ENCODE assay signal across 1 cellular context in the genomic region with DNA sequence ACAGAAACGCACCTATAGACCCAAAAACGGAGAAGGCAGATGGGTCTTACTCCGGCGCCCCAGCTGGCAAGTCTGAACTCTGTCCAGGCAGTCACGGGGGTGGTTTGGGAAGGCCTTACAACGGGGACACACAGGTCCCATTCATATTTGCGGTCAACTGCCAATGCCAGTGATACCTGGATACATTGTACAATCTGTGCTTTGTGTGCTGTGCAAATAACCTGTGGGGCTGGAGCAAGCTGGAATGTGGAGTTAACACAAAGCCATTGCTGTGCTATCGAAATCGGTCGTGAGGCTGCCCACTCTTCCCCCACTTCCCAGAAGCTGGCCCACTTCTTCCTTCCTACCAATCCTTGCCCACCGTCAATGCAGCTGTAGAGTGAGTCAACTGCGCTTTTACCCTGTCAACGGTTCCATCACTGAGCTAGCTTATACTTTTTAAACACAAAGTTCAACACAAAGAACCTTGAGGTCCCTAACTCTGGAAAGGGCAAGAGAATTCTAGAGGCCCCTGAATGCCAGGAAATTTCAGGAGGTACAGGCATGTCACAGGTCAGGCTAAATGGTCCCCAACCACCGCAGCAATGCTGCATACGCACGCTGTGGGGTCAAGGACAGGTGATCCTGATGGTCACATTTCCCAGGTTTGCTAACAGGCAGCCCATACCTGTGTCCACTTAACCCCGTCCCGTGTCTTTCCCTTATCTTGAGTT.
A peak's percentile ranks its signal among the peaks of the same experiment; 100 is the strongest.
TF ChIP-seq lines count a peak whose summit lies in the region.

No MANE protein-coding gene starts in this region.

TF ChIP-seq in HepG2, 621 proteins besides CTCF, POLR2A, EP300 and RAD21 (continued from another document and continues in another):
- TF ChIP-seq, protein P1, sequence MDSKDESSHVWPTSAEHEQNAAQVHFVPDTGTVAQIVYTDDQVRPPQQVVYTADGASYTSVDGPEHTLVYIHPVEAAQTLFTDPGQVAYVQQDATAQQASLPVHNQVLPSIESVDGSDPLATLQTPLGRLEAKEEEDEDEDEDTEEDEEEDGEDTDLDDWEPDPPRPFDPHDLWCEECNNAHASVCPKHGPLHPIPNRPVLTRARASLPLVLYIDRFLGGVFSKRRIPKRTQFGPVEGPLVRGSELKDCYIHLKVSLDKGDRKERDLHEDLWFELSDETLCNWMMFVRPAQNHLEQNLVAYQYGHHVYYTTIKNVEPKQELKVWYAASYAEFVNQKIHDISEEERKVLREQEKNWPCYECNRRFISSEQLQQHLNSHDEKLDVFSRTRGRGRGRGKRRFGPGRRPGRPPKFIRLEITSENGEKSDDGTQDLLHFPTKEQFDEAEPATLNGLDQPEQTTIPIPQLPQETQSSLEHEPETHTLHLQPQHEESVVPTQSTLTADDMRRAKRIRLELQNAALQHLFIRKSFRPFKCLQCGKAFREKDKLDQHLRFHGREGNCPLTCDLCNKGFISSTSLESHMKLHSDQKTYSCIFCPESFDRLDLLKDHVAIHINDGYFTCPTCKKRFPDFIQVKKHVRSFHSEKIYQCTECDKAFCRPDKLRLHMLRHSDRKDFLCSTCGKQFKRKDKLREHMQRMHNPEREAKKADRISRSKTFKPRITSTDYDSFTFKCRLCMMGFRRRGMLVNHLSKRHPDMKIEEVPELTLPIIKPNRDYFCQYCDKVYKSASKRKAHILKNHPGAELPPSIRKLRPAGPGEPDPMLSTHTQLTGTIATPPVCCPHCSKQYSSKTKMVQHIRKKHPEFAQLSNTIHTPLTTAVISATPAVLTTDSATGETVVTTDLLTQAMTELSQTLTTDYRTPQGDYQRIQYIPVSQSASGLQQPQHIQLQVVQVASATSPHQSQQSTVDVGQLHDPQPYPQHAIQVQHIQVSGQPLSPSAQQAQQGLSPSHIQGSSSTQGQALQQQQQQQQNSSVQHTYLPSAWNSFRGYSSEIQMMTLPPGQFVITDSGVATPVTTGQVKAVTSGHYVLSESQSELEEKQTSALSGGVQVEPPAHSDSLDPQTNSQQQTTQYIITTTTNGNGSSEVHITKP (CRISPR knock-in tag; IDR thresholded peaks at IDR 0.05; ENCODE audit: low read depth) = no peak
- TF ChIP-seq, protein P2, sequence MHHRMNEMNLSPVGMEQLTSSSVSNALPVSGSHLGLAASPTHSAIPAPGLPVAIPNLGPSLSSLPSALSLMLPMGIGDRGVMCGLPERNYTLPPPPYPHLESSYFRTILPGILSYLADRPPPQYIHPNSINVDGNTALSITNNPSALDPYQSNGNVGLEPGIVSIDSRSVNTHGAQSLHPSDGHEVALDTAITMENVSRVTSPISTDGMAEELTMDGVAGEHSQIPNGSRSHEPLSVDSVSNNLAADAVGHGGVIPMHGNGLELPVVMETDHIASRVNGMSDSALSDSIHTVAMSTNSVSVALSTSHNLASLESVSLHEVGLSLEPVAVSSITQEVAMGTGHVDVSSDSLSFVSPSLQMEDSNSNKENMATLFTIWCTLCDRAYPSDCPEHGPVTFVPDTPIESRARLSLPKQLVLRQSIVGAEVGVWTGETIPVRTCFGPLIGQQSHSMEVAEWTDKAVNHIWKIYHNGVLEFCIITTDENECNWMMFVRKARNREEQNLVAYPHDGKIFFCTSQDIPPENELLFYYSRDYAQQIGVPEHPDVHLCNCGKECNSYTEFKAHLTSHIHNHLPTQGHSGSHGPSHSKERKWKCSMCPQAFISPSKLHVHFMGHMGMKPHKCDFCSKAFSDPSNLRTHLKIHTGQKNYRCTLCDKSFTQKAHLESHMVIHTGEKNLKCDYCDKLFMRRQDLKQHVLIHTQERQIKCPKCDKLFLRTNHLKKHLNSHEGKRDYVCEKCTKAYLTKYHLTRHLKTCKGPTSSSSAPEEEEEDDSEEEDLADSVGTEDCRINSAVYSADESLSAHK (CRISPR knock-in tag; IDR thresholded peaks at IDR 0.05; ENCODE audit: borderline replicate concordance) = no peak
- TF ChIP-seq TBX3 (IDR thresholded peaks at IDR 0.05; ENCODE audit: borderline replicate concordance) (peak; percentile 81), MIER3 (CRISPR knock-in tag; IDR thresholded peaks at IDR 0.05; ENCODE audit: borderline replicate concordance) (peak; percentile 47; the same call in 1 of the 2 replicates), ZNF138 (CRISPR knock-in tag; IDR thresholded peaks at IDR 0.05; ENCODE audit: low read depth) (0 out of 2 replicates have a peak, but pooled peaks have one; percentile 68), BRD4 (CRISPR knock-in tag; IDR thresholded peaks at IDR 0.05) (peak; percentile 79), TOPORS (CRISPR knock-in tag; IDR thresholded peaks at IDR 0.05) (no peak), SRSF4 (IDR thresholded peaks at IDR 0.05; ENCODE audit: low read depth, low read length, poor library complexity, severe bottlenecking) (no peak), ZNF44 (CRISPR knock-in tag; IDR thresholded peaks at IDR 0.05) (0 out of 2 replicates have a peak, but pooled peaks have one; percentile 71), PRPF4 (IDR thresholded peaks at IDR 0.05; ENCODE audit: low read depth, low read length, poor library complexity, severe bottlenecking) (no peak), HDAC1 (CRISPR knock-in tag; IDR thresholded peaks at IDR 0.05) (peak; percentile 68), ZNF256 (CRISPR knock-in tag; conservative IDR thresholded peaks at IDR 0.05) (peak; percentile 38; the same call in 1 of the 2 replicates), PAX8 (CRISPR knock-in tag; IDR thresholded peaks at IDR 0.05; ENCODE audit: borderline replicate concordance) (no peak), ZNF788 (CRISPR knock-in tag; IDR thresholded peaks at IDR 0.05; ENCODE audit: borderline replicate concordance) (peak; percentile 86), HNF4G (IDR thresholded peaks at IDR 0.05; ENCODE audit: borderline replicate concordance, low read depth, low read length) (peak; percentile 63), HNF4G (CRISPR knock-in tag; IDR thresholded peaks at IDR 0.05; ENCODE audit: borderline replicate concordance, low read depth) (no peak), HOXA7 (CRISPR knock-in tag; IDR thresholded peaks at IDR 0.05) (no peak), HMGA1 (CRISPR knock-in tag; conservative IDR thresholded peaks at IDR 0.05) (no peak), ZNF337 (CRISPR knock-in tag; IDR thresholded peaks at IDR 0.05; ENCODE audit: borderline replicate concordance, low read depth) (0 out of 2 replicates have a peak, but pooled peaks have one; percentile 66), MED8 (CRISPR knock-in tag; IDR thresholded peaks at IDR 0.05; ENCODE audit: insufficient replicate concordance) (no peak), ZFP36L2 (CRISPR knock-in tag; IDR thresholded peaks at IDR 0.05) (0 out of 2 replicates have a peak, but pooled peaks have one; percentile 26), REL (CRISPR knock-in tag; conservative IDR thresholded peaks at IDR 0.05) (no peak), NAIF1 (CRISPR knock-in tag; IDR thresholded peaks at IDR 0.05; ENCODE audit: borderline replicate concordance) (peak; percentile 84), ZNF160 (CRISPR knock-in tag; IDR thresholded peaks at IDR 0.05) (no peak), SP2 (CRISPR knock-in tag; IDR thresholded peaks at IDR 0.05) (no peak), ZNF225 (CRISPR knock-in tag; IDR thresholded peaks at IDR 0.05) (no peak), SP1 (IDR thresholded peaks at IDR 0.05) (no peak), SP1 (CRISPR knock-in tag; IDR thresholded peaks at IDR 0.05) (no peak), GZF1 (CRISPR knock-in tag; IDR thresholded peaks at IDR 0.05) (no peak), ZSCAN9 (CRISPR knock-in tag; IDR thresholded peaks at IDR 0.05; ENCODE audit: borderline replicate concordance) (peak; percentile 76), TEAD2 (CRISPR knock-in tag; IDR thresholded peaks at IDR 0.05) (no peak), ZNF10 (CRISPR knock-in tag; IDR thresholded peaks at IDR 0.05; ENCODE audit: borderline replicate concordance, low read depth) (no peak), MBD4 (IDR thresholded peaks at IDR 0.05; ENCODE audit: borderline replicate concordance, low read length) (no peak)
- TF ChIP-seq, protein P3, sequence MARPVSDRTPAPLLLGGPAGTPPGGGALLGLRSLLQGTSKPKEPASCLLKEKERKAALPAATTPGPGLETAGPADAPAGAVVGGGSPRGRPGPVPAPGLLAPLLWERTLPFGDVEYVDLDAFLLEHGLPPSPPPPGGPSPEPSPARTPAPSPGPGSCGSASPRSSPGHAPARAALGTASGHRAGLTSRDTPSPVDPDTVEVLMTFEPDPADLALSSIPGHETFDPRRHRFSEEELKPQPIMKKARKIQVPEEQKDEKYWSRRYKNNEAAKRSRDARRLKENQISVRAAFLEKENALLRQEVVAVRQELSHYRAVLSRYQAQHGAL (CRISPR knock-in tag; IDR thresholded peaks at IDR 0.05; ENCODE audit: not compliant biosample characterization) = no peak
- TF ChIP-seq, protein P4, sequence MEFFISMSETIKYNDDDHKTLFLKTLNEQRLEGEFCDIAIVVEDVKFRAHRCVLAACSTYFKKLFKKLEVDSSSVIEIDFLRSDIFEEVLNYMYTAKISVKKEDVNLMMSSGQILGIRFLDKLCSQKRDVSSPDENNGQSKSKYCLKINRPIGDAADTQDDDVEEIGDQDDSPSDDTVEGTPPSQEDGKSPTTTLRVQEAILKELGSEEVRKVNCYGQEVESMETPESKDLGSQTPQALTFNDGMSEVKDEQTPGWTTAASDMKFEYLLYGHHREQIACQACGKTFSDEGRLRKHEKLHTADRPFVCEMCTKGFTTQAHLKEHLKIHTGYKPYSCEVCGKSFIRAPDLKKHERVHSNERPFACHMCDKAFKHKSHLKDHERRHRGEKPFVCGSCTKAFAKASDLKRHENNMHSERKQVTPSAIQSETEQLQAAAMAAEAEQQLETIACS (CRISPR knock-in tag; IDR thresholded peaks at IDR 0.05) = peak; percentile 19; the same call in 1 of the 2 replicates
- TF ChIP-seq, protein P5, sequence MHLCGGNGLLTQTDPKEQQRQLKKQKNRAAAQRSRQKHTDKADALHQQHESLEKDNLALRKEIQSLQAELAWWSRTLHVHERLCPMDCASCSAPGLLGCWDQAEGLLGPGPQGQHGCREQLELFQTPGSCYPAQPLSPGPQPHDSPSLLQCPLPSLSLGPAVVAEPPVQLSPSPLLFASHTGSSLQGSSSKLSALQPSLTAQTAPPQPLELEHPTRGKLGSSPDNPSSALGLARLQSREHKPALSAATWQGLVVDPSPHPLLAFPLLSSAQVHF (CRISPR knock-in tag; IDR thresholded peaks at IDR 0.05) = no peak
- TF ChIP-seq, protein P6, sequence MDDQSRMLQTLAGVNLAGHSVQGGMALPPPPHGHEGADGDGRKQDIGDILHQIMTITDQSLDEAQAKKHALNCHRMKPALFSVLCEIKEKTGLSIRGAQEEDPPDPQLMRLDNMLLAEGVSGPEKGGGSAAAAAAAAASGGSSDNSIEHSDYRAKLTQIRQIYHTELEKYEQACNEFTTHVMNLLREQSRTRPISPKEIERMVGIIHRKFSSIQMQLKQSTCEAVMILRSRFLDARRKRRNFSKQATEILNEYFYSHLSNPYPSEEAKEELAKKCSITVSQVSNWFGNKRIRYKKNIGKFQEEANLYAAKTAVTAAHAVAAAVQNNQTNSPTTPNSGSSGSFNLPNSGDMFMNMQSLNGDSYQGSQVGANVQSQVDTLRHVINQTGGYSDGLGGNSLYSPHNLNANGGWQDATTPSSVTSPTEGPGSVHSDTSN (CRISPR knock-in tag; IDR thresholded peaks at IDR 0.05; ENCODE audit: borderline replicate concordance) = no peak
- TF ChIP-seq, protein P7, sequence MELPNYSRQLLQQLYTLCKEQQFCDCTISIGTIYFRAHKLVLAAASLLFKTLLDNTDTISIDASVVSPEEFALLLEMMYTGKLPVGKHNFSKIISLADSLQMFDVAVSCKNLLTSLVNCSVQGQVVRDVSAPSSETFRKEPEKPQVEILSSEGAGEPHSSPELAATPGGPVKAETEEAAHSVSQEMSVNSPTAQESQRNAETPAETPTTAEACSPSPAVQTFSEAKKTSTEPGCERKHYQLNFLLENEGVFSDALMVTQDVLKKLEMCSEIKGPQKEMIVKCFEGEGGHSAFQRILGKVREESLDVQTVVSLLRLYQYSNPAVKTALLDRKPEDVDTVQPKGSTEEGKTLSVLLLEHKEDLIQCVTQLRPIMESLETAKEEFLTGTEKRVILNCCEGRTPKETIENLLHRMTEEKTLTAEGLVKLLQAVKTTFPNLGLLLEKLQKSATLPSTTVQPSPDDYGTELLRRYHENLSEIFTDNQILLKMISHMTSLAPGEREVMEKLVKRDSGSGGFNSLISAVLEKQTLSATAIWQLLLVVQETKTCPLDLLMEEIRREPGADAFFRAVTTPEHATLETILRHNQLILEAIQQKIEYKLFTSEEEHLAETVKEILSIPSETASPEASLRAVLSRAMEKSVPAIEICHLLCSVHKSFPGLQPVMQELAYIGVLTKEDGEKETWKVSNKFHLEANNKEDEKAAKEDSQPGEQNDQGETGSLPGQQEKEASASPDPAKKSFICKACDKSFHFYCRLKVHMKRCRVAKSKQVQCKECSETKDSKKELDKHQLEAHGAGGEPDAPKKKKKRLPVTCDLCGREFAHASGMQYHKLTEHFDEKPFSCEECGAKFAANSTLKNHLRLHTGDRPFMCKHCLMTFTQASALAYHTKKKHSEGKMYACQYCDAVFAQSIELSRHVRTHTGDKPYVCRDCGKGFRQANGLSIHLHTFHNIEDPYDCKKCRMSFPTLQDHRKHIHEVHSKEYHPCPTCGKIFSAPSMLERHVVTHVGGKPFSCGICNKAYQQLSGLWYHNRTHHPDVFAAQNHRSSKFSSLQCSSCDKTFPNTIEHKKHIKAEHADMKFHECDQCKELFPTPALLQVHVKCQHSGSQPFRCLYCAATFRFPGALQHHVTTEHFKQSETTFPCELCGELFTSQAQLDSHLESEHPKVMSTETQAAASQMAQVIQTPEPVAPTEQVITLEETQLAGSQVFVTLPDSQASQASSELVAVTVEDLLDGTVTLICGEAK (IDR thresholded peaks at IDR 0.05) = no peak
- TF ChIP-seq, protein P7 (CRISPR knock-in tag; IDR thresholded peaks at IDR 0.05) = peak; percentile 67
